In the genomic region with DNA sequence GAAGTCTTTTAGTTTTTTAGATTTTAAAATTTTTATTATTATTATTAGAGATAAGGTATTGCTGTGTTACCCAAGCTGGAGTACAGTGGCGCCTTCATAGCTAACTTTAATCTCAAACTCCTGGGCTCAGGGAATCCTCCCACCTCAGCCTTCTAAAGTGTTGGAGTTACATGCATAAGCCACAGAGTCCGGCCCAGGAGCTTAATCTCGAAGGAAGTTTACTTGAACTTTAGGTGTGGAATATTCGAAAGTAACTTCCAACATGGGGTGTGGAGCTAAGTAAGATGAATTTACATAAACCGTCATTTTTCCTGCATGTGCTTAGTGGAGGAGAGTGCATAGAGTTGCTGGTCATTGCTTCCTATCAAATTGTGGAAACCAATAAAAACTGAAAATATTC, we compare ENCODE assay signal across 8 cellular contexts. TPM values are rescaled to one million over a fixed set of nuclear protein-coding genes. Genes with fewer than 3 reads are reported as not detected.
DNase-seq lines count a peak whose midpoint lies in the region; ATAC-seq and TF ChIP-seq lines count a peak whose summit lies in the region.

No MANE protein-coding gene starts in this region.

- peaks cover 80% of the 10 kb centered on the region for H3K79me2 ChIP-seq in hepatocyte

- ATAC-seq in thoracic aorta (ENCODE audit: insufficient number of reproducible peaks, low FRiP score, low read depth) (no peak), HG02884 (IDR thresholded peaks at IDR 0.05; ENCODE audit: unreplicated experiment) (no peak)

- POLR2A ChIA-PET in activated CD4-positive, alpha-beta memory T cell treated with anti-CD3 and anti-CD28 coated beads, Interleukin-2, amount 10 ng/mL, durations not matched to agents 7 days and 5 days (lab: Charles Lee) = interaction anchor here (1.0 to 5.3 kb wide), 9 partner anchors 11 to 228 kb away, joined by 3 to 43 read pairs (median 8); a partner anchor contains a TSS

- peaks cover 5% of the 10 kb centered on the region for H3K36me3 Mint-ChIP-seq in activated naive CD4-positive, alpha-beta T cell treated with anti-CD3 and anti-CD28 coated beads for 36 hours (ENCODE audit: low read depth)
- H3K36me3 Mint-ChIP-seq in activated CD4-positive, alpha-beta memory T cell treated with anti-CD3 and anti-CD28 coated beads, Interleukin-2, amount 10 ng/mL, durations not matched to agents 7 days and 5 days (ENCODE audit: low read depth) = peaks cover 29% of the 10 kb centered on the region

- peaks cover 43% of the 10 kb centered on the region for H3K4me1 Mint-ChIP-seq in activated naive CD4-positive, alpha-beta T cell treated with anti-CD3 and anti-CD28 coated beads for 36 hours (ENCODE audit: low read depth)
- H3K4me1 Mint-ChIP-seq in activated CD4-positive, alpha-beta memory T cell treated with anti-CD3 and anti-CD28 coated beads, Interleukin-2, amount 10 ng/mL, durations not matched to agents 7 days and 5 days = peaks cover 49% of the 10 kb centered on the region

- peaks cover 5% of the 10 kb centered on the region for H4K20me1 ChIP-seq in hepatocyte (ENCODE audit: insufficient read depth, poor library complexity, severe bottlenecking)

- no peaks in the 10 kb centered on the region for H3K9me2 ChIP-seq in hepatocyte (replicated peaks; ENCODE audit: insufficient read depth)

- peak overlapping the region; percentile 87 for H3K4me2 ChIP-seq in hepatocyte

- TF ChIP-seq CTCF in hepatocyte (IDR thresholded peaks at IDR 0.05; ENCODE audit: poor library complexity) (no peak), thoracic aorta (IDR thresholded peaks at IDR 0.05) (no peak)

- H3K4me1 ChIP-seq in hepatocyte (ENCODE audit: insufficient read depth) (peaks cover 14% of the 10 kb centered on the region), thoracic aorta (ENCODE audit: control insufficient read depth in 1 of 2, low read depth in 2 of 2) (peaks cover 10 to 54% of the 10 kb centered on the region in 2 donors)

- peak overlapping the region; percentile 89 for H3K4me3 Mint-ChIP-seq in activated naive CD4-positive, alpha-beta T cell treated with anti-CD3 and anti-CD28 coated beads for 36 hours
- peak overlapping the region; percentile 90 for H3K4me3 Mint-ChIP-seq in activated CD4-positive, alpha-beta memory T cell treated with anti-CD3 and anti-CD28 coated beads, Interleukin-2, amount 10 ng/mL, durations not matched to agents 7 days and 5 days

- H3K9me3 ChIP-seq in hepatocyte (ENCODE audit: low read depth) (no peaks in the 10 kb centered on the region), thoracic aorta (no peaks in the 10 kb centered on the region)

- no peaks in the 10 kb centered on the region for H3K9me3 Mint-ChIP-seq in activated naive CD4-positive, alpha-beta T cell treated with anti-CD3 and anti-CD28 coated beads for 36 hours
- no peaks in the 10 kb centered on the region for H3K9me3 Mint-ChIP-seq in activated CD4-positive, alpha-beta memory T cell treated with anti-CD3 and anti-CD28 coated beads, Interleukin-2, amount 10 ng/mL, durations not matched to agents 7 days and 5 days

- CTCF ChIA-PET in activated naive CD4-positive, alpha-beta T cell treated with anti-CD3 and anti-CD28 coated beads for 36 hours (lab: Charles Lee) = interaction anchor here (0.6 to 2.6 kb wide), 19 partner anchors 11 to 318 kb away, joined by 3 to 16 read pairs (median 5); a partner anchor contains a TSS
- CTCF ChIA-PET in activated CD4-positive, alpha-beta memory T cell treated with anti-CD3 and anti-CD28 coated beads, Interleukin-2, amount 10 ng/mL, durations not matched to agents 7 days and 5 days (lab: Charles Lee) = interaction anchor here (0.5 to 4.4 kb wide), 18 partner anchors 11 to 945 kb away, joined by 3 to 24 read pairs (median 5); a partner anchor contains a TSS

- H3K36me3 ChIP-seq in hepatocyte (replicated peaks; ENCODE audit: insufficient read depth, low read depth) (no peaks in the 10 kb centered on the region), thoracic aorta (no peaks in the 10 kb centered on the region)

- no peak overlapping the region for H2AFZ ChIP-seq in hepatocyte

- H3K27ac ChIP-seq in hepatocyte (no peak overlapping the region), thoracic aorta (no peak overlapping the region)

- WGBS in hepatocyte (ENCODE audit: low lambda C conversion rate, missing lambda C conversion rate) = 64% methylated on average over 5 of the region's 5 CpGs

- H3K27me3 Mint-ChIP-seq in activated naive CD4-positive, alpha-beta T cell treated with anti-CD3 and anti-CD28 coated beads for 36 hours (ENCODE audit: low read depth) = no peaks in the 10 kb centered on the region
- H3K27me3 Mint-ChIP-seq in activated CD4-positive, alpha-beta memory T cell treated with anti-CD3 and anti-CD28 coated beads, Interleukin-2, amount 10 ng/mL, durations not matched to agents 7 days and 5 days = no peaks in the 10 kb centered on the region

- peak overlapping the region; percentile 60 for H3K4me3 ChIP-seq in hepatocyte
- peak overlapping the region; percentile 99 for H3K4me3 ChIP-seq in thoracic aorta

- H3K27ac Mint-ChIP-seq in activated naive CD4-positive, alpha-beta T cell treated with anti-CD3 and anti-CD28 coated beads for 36 hours = no peak overlapping the region
- no peak overlapping the region for H3K27ac Mint-ChIP-seq in activated CD4-positive, alpha-beta memory T cell treated with anti-CD3 and anti-CD28 coated beads, Interleukin-2, amount 10 ng/mL, durations not matched to agents 7 days and 5 days

- DNase-seq in activated naive CD4-positive, alpha-beta T cell treated with anti-CD3 and anti-CD28 coated beads for 36 hours = no peak
- DNase-seq in activated naive CD4-positive, alpha-beta T cell treated with Interleukin-2 at 50 U/mL for 16 hours = no peak
- no peak for DNase-seq in activated CD4-positive, alpha-beta memory T cell treated with anti-CD3 and anti-CD28 coated beads, Interleukin-2, amount 10 ng/mL, durations not matched to agents 7 days and 5 days
- no peak for DNase-seq in hepatocyte (ENCODE audit: low spot score)
- DNase-seq in thoracic aorta (ENCODE audit: low spot score) = no peak
- DNase-seq in NCI-H2107 treated with DMSO at 0.1 percent for 48 hours (lab: John Stamatoyannopoulos, UW; ENCODE audit: unreplicated experiment) = no peak
- DNase-seq in NCI-H1417 (lab: John Stamatoyannopoulos, UW) = no peak

- intact Hi-C loops in activated naive CD4-positive, alpha-beta T cell treated with anti-CD3 and anti-CD28 coated beads for 36 hours (cut with micrococcal nuclease) = loop anchor here (5.0 to 10.0 kb wide), 3 partner anchors 81 to 774 kb away; a partner anchor contains a TSS

- H3K27me3 ChIP-seq in hepatocyte (no peaks in the 10 kb centered on the region), thoracic aorta (replicated peaks; ENCODE audit: insufficient read depth) (no peaks in the 10 kb centered on the region)

RNA-seq across cellular contexts. Expression of a gene that starts 1.4 kb away (rescaled TPM):
- total RNA-seq in activated naive CD4-positive, alpha-beta T cell treated with anti-CD3 and anti-CD28 coated beads for 36 hours = 10 to 100 TPM; 54.7 to 55.6 TPM
- 10 to 100 TPM; 70.4 to 72.1 TPM for total RNA-seq in activated CD4-positive, alpha-beta memory T cell treated with anti-CD3 and anti-CD28 coated beads, Interleukin-2, amount 10 ng/mL, durations not matched to agents 7 days and 5 days
- total RNA-seq in hepatocyte (60.8 and 89.6 TPM in 2 replicates), thoracic aorta (100 to 1,000 TPM; 121 to 144 TPM)
- polyA plus RNA-seq in hepatocyte = 50.9 and 54.9 TPM in 2 replicates

RNA-seq across cellular contexts. Expression of a gene that starts 1.8 kb away (rescaled TPM):
- 1 to 10 TPM; 2.8 to 3.1 TPM for total RNA-seq in activated naive CD4-positive, alpha-beta T cell treated with anti-CD3 and anti-CD28 coated beads for 36 hours
- total RNA-seq in activated CD4-positive, alpha-beta memory T cell treated with anti-CD3 and anti-CD28 coated beads, Interleukin-2, amount 10 ng/mL, durations not matched to agents 7 days and 5 days = 1 to 10 TPM; 5.6 to 7.3 TPM
- 4.5 and 6.5 TPM in 2 replicates for total RNA-seq in hepatocyte
- polyA plus RNA-seq in hepatocyte = 3.7 and 4.4 TPM in 2 replicates
- 1 to 10 TPM in 1 of 2 donors, not detected in 1; 1.1 TPM for total RNA-seq in thoracic aorta

RNA-seq across cellular contexts. Expression of a gene that starts 25.0 kb away (rescaled TPM):
- total RNA-seq in activated naive CD4-positive, alpha-beta T cell treated with anti-CD3 and anti-CD28 coated beads for 36 hours = 10 to 100 TPM; 19.0 to 23.1 TPM
- total RNA-seq in activated CD4-positive, alpha-beta memory T cell treated with anti-CD3 and anti-CD28 coated beads, Interleukin-2, amount 10 ng/mL, durations not matched to agents 7 days and 5 days = 10 to 100 TPM; 34.6 to 35.5 TPM
- 19.1 and 31.2 TPM in 2 replicates for total RNA-seq in hepatocyte
- polyA plus RNA-seq in hepatocyte = 7.2 and 8.3 TPM in 2 replicates
- 10 to 100 TPM; 35.2 to 42.2 TPM for total RNA-seq in thoracic aorta
